13 cellular contexts compared by ENCODE assay signal in genomic region chr11:74953448-74953847, GRCh38.
"Had no signal": no experiment of that assay in that cellular context is flagged by ENCODE, and none has a peak within 500 bp of the region (broad histone marks: within the 10 kb centered on the region; RNA-seq: fewer than 3 reads in every experiment).

No MANE protein-coding gene starts in this region.

- H3K9me3 ChIP-seq: heart left ventricle, sigmoid colon, thoracic aorta had no signal

- H3K27ac Mint-ChIP-seq: nephron; stimulated activated naive CD8-positive, alpha-beta T cell treated with anti-CD3 and anti-CD28 coated beads, Interleukin-15, amount 100 ng/mL, for 72 hours; T-helper 1 cell treated with Interleukin-12 subunit alpha and Interleukin-12 subunit beta and Interleukin-4 antibody, amounts not matched to agents 30 μg/mL and 1 μg/mL, for 36 hours had no signal

- ATAC-seq: heart left ventricle; stimulated activated naive CD8-positive, alpha-beta T cell treated with anti-CD3 and anti-CD28 coated beads, Interleukin-15, amount 100 ng/mL, for 72 hours had no signal

- H3K4me3 ChIP-seq: heart left ventricle, sigmoid colon, thoracic aorta had no signal

- H3K27ac ChIP-seq: heart left ventricle, sigmoid colon, thoracic aorta had no signal

- DNase-seq: activated gamma-delta T cell treated with Interleukin-2 at 50 U/mL for 16 hours; activated T-cell treated with anti-CD3 and anti-CD28 coated beads, Interleukin-2, amount 50 U/mL, for 48 hours; caudate nucleus; cortex of kidney; effector CD8-positive, alpha-beta T cell; foreskin melanocyte; heart left ventricle; sigmoid colon; stimulated activated CD4-positive, alpha-beta T cell treated with anti-CD3 and anti-CD28 coated beads, Interleukin-12 subunit alpha, Interleukin-12 subunit beta, amount 100 ng/mL, for 4 hours; stimulated activated naive CD8-positive, alpha-beta T cell treated with anti-CD3 and anti-CD28 coated beads, Interleukin-15, amount 100 ng/mL, for 72 hours had no signal

- H3K4me3 Mint-ChIP-seq: nephron; stimulated activated naive CD8-positive, alpha-beta T cell treated with anti-CD3 and anti-CD28 coated beads, Interleukin-15, amount 100 ng/mL, for 72 hours; T-helper 1 cell treated with Interleukin-12 subunit alpha and Interleukin-12 subunit beta and Interleukin-4 antibody, amounts not matched to agents 30 μg/mL and 1 μg/mL, for 36 hours had no signal

- H3K27me3 ChIP-seq: heart left ventricle, sigmoid colon had no signal

- H3K27me3 Mint-ChIP-seq: stimulated activated naive CD8-positive, alpha-beta T cell treated with anti-CD3 and anti-CD28 coated beads, Interleukin-15, amount 100 ng/mL, for 72 hours had no signal

- H3K9me3 Mint-ChIP-seq: nephron; stimulated activated naive CD8-positive, alpha-beta T cell treated with anti-CD3 and anti-CD28 coated beads, Interleukin-15, amount 100 ng/mL, for 72 hours; T-helper 1 cell treated with Interleukin-12 subunit alpha and Interleukin-12 subunit beta and Interleukin-4 antibody, amounts not matched to agents 30 μg/mL and 1 μg/mL, for 36 hours had no signal
